ENCODE assay signal across 18 cellular contexts in genomic region chr2:6011871-6012380, GRCh38.
DNase-seq lines count a peak whose midpoint lies in the region; ATAC-seq and TF ChIP-seq lines count a peak whose summit lies in the region.
"Had no signal": no experiment of that assay in that cellular context is flagged by ENCODE, and none has a peak within 500 bp of the region (broad histone marks: within the 10 kb centered on the region; RNA-seq: fewer than 3 reads in every experiment).

No MANE protein-coding gene starts in this region.

- ATAC-seq in HG03196 (IDR thresholded peaks at IDR 0.05; ENCODE audit: unreplicated experiment) = no peak

- no peak overlapping the region for H2AK5ac ChIP-seq in trophoblast cell (ENCODE audit: low read length)

- DNase-seq in ELF-1 (ENCODE audit: low read depth, low spot score) (peak; percentile 30), SK-N-DZ (ENCODE audit: low spot score) (peak; percentile 56), hepatocyte (ENCODE audit: low spot score) (peak; percentile 11), trophoblast cell (no peak), dermis blood vessel endothelial cell (no peak), NCI-H187 treated with DMSO at 0.1 percent for 48 hours (lab: John Stamatoyannopoulos, UW) (no peak)
- DNase-seq: BE2C; CD4-positive, alpha-beta memory T cell; MG63; NCI-H1092 treated with DMSO at 0.1 percent for 48 hours; NCI-H2029; NCI-H524 treated with DMSO at 0.1 percent for 48 hours; NK-92 treated with Interleukin-12 subunit alpha and Interleukin-12 subunit beta, amount 100 ng/mL, for 24 hours; OCI-M1; SJCRH30 had no signal

- no peak overlapping the region for H3K27ac ChIP-seq in hepatocyte
- no peak overlapping the region for H3K27ac ChIP-seq in trophoblast cell (ENCODE audit: low read depth, low read length)
- H3K27ac ChIP-seq: RWPE1, SJCRH30 had no signal

- H3K9me3 ChIP-seq in hepatocyte (ENCODE audit: low read depth) (no peaks in the 10 kb centered on the region), trophoblast cell (ENCODE audit: insufficient read depth, low read depth, low read length) (no peaks in the 10 kb centered on the region)
- H3K9me3 ChIP-seq: BE2C, HAP-1, MG63, SJCRH30 had no signal

- H4K91ac ChIP-seq in trophoblast cell (ENCODE audit: low read depth, low read length) = no peak overlapping the region

- no peak overlapping the region for H2BK120ac ChIP-seq in trophoblast cell (ENCODE audit: insufficient read depth, low read length, poor library complexity)

- H3K79me2 ChIP-seq in hepatocyte (no peaks in the 10 kb centered on the region), trophoblast cell (ENCODE audit: control insufficient read depth, insufficient read depth, low read length, poor library complexity) (no peaks in the 10 kb centered on the region)

- H2BK5ac ChIP-seq in trophoblast cell (ENCODE audit: low read depth, low read length, poor library complexity) = no peak overlapping the region

- H4K8ac ChIP-seq in trophoblast cell (ENCODE audit: low read depth, low read length) = no peak overlapping the region

- H3K4me3 ChIP-seq in hepatocyte = no peak overlapping the region
- no peak overlapping the region for H3K4me3 ChIP-seq in trophoblast cell (ENCODE audit: low read depth, low read length)
- H3K4me3 ChIP-seq: HAP-1, MG63, SJCRH30 had no signal

- H3K79me1 ChIP-seq in trophoblast cell (ENCODE audit: low read length) = no peaks in the 10 kb centered on the region

- H4K20me1 ChIP-seq in hepatocyte (ENCODE audit: insufficient read depth, poor library complexity, severe bottlenecking) = no peaks in the 10 kb centered on the region

- no peak overlapping the region for H3K23ac ChIP-seq in trophoblast cell (ENCODE audit: low read length)

- no peak overlapping the region for H4K12ac ChIP-seq in trophoblast cell (ENCODE audit: low read depth, low read length)

- 45% methylated on average over 4 of the region's 4 CpGs for WGBS in hepatocyte (ENCODE audit: low lambda C conversion rate, missing lambda C conversion rate)
- no CpG with 5 or more reads among the region's 4 CpGs for WGBS in trophoblast cell (ENCODE audit: extremely low coverage, insufficient coverage, insufficient read length)

- no peak overlapping the region for H3K14ac ChIP-seq in trophoblast cell (ENCODE audit: low read length)

- H2BK12ac ChIP-seq in trophoblast cell (ENCODE audit: low read length) = no peak overlapping the region

- H3K36me3 ChIP-seq in hepatocyte (replicated peaks; ENCODE audit: insufficient read depth, low read depth) (no peaks in the 10 kb centered on the region), trophoblast cell (ENCODE audit: control insufficient read depth in 1 of 2, insufficient read depth in 2 of 2, low read length in 2 of 2) (no peaks in the 10 kb centered on the region)
- H3K36me3 ChIP-seq: BE2C, HAP-1, MG63, SJCRH30 had no signal

- peak overlapping the region; percentile 16 for H3K4me2 ChIP-seq in hepatocyte
- no peak overlapping the region for H3K4me2 ChIP-seq in trophoblast cell (ENCODE audit: low read length)

- no peaks in the 10 kb centered on the region for H3K9me2 ChIP-seq in hepatocyte (replicated peaks; ENCODE audit: insufficient read depth)

- H3K18ac ChIP-seq in trophoblast cell (ENCODE audit: low read length) = no peak overlapping the region

- no peak for TF ChIP-seq CTCF in hepatocyte (IDR thresholded peaks at IDR 0.05; ENCODE audit: poor library complexity)

- no peak overlapping the region for H3K9ac ChIP-seq in trophoblast cell (ENCODE audit: low read length)

- H3K4me1 ChIP-seq in hepatocyte (ENCODE audit: insufficient read depth) (peaks cover 5% of the 10 kb centered on the region), trophoblast cell (ENCODE audit: control insufficient read depth in 1 of 2, insufficient read depth in 2 of 2, low read length in 2 of 2) (peaks cover 0 to 2% of the 10 kb centered on the region in 2 experiments)
- H3K4me1 ChIP-seq: BE2C, HAP-1, SJCRH30 had no signal

- H2AFZ ChIP-seq in hepatocyte (no peak overlapping the region), trophoblast cell (ENCODE audit: insufficient read depth, low read length, poor library complexity) (peak overlapping the region; percentile 25)

- no peak overlapping the region for H3K4ac ChIP-seq in trophoblast cell (ENCODE audit: low read depth, low read length)

- H3K27me3 ChIP-seq in hepatocyte = no peaks in the 10 kb centered on the region
- H3K27me3 ChIP-seq in trophoblast cell (ENCODE audit: insufficient read depth, low read length) = no peaks in the 10 kb centered on the region
- H3K27me3 ChIP-seq: BE2C, MG63, SJCRH30 had no signal

Comparison
In these comparisons a context has a peak if more than half of its experiments do, and no peak if none do; other contexts are left out.
1. DNase-seq: peak in ELF-1 (single experiment), SK-N-DZ (single experiment) and hepatocyte (single experiment); none in trophoblast cell (0 of 2), dermis blood vessel endothelial cell (single experiment) and NCI-H187 treated with DMSO at 0.1 percent for 48 hours (single experiment).